In genomic region chr3:42934111-42934510, GRCh38 we compare ENCODE assay signal across 12 cellular contexts. TPM values are rescaled to one million over a fixed set of nuclear protein-coding genes. Genes with fewer than 3 reads are reported as not detected.
"Had no signal": no experiment of that assay in that cellular context is flagged by ENCODE, and none has a peak within 500 bp of the region (broad histone marks: within the 10 kb centered on the region; RNA-seq: fewer than 3 reads in every experiment).

No MANE protein-coding gene starts in this region.

- H3K9me3 ChIP-seq: HAP-1 had no signal

- H3K27ac ChIP-seq: GM23248 had no signal

- H3K4me3 ChIP-seq: GM23248, GM23338, HAP-1 had no signal

- H3K4me3 Mint-ChIP-seq: GM23338, H9, HFFc6 had no signal

- H3K9ac ChIP-seq: GM23248 had no signal

- H3K27ac Mint-ChIP-seq: GM23338, H9, HFFc6 had no signal

- ATAC-seq: GM23338, HCT116 had no signal

- DNase-seq: GM23248, GOT3, H7, H9, HCEC 1CT, HFFc6 had no signal

- H3K36me3 ChIP-seq: HAP-1 had no signal

- H3K4me2 ChIP-seq: GM23338 had no signal

- FAIRE-seq: H1, H54 had no signal

- H3K4me1 ChIP-seq: HAP-1 had no signal

- H2AFZ ChIP-seq: GM23248, GM23338 had no signal

- H3K9me3 Mint-ChIP-seq: GM23338, H9, HFFc6 had no signal

- H3K4me1 Mint-ChIP-seq: GM23338, H9 had no signal

RNA-seq across cellular contexts. Expression of gene ZNF662, which starts 28.2 kb away (rescaled TPM):
- total RNA-seq: H1, H7, H9 had no signal

RNA-seq across cellular contexts. Expression of gene GASK1A, which starts 45.0 kb away (rescaled TPM):
- total RNA-seq: HFFc6 had no signal

RNA-seq across cellular contexts. Expression of gene CYP8B1, which starts 58.4 kb away (rescaled TPM):
- total RNA-seq: GM23248, GM23338, H1, H4, H7, H9, HFFc6 had no signal
- polyA plus RNA-seq: GM23248, GM23338, H1 had no signal
